Comparison of ENCODE assay signal across 2 cellular contexts in genomic region chr17:69802045-69802740, GRCh38.
TF ChIP-seq lines count a peak whose summit lies in the region.

No MANE protein-coding gene starts in this region.

TF ChIP-seq in IMR-90, 13 proteins besides CTCF, POLR2A, EP300 and RAD21:
- TF ChIP-seq RFX5 (IDR thresholded peaks at IDR 0.05; ENCODE audit: low read depth, low read length) (no peak), ELK1 (IDR thresholded peaks at IDR 0.05; ENCODE audit: borderline replicate concordance, low read depth, low read length) (no peak), SMC3 (IDR thresholded peaks at IDR 0.05; ENCODE audit: low read depth, low read length) (no peak)

TF ChIP-seq in HepG2, 621 proteins besides CTCF, POLR2A, EP300 and RAD21:
- no peak for TF ChIP-seq ZNF484 (CRISPR knock-in tag; IDR thresholded peaks at IDR 0.05; ENCODE audit: borderline replicate concordance, low read depth)
